ENCODE assay signal across 8 cellular contexts in genomic region chr18:10559566-10560456, GRCh38. TPM values are rescaled to one million over a fixed set of nuclear protein-coding genes. Genes with fewer than 3 reads are reported as not detected.
DNase-seq lines count a peak whose midpoint lies in the region; ATAC-seq and TF ChIP-seq lines count a peak whose summit lies in the region.

No MANE protein-coding gene starts in this region.

- H3K9me3 ChIP-seq in right atrium auricular region, result no peaks in the 10 kb centered on the region
- H3K9me3 ChIP-seq in MM.1S (replicated peaks; ENCODE audit: insufficient read depth, low read length), result no peaks in the 10 kb centered on the region

- H2AFZ ChIP-seq in MM.1S (ENCODE audit: low read length), result no peak overlapping the region

- no peaks in the 10 kb centered on the region for H3K79me2 ChIP-seq in MM.1S (ENCODE audit: low read length)

- H3K4me3 ChIP-seq in GM06990 (replicated peaks; ENCODE audit: low read depth, low read length) (peak overlapping the region; percentile 38), H7 (ENCODE audit: insufficient read depth, low read depth, low read length) (peak overlapping the region; percentile 19), right atrium auricular region (peak overlapping the region; percentile 7 to 19), MM.1S (ENCODE audit: low read length) (no peak overlapping the region)

- DNase-seq in GM06990 (ENCODE audit: extremely low read depth, insufficient read length), result peak; percentile 56
- peak; percentile 61 for DNase-seq in H7
- DNase-seq in right atrium auricular region (ENCODE audit: low spot score), result no peak
- no peak for DNase-seq in stimulated activated effector memory CD8-positive, alpha-beta T cell treated with anti-CD3 and anti-CD28 coated beads, Interleukin-12 subunit alpha, Interleukin-12 subunit beta, amount 100 ng/mL, for 72 hours (ENCODE audit: low spot score in 2 of 2)
- no peak for DNase-seq in COLO829 (ENCODE audit: low spot score)
- DNase-seq in MM.1S, result no peak
- DNase-seq in stimulated activated CD4-positive, alpha-beta T cell treated with anti-CD3 and anti-CD28 coated beads, Interleukin-1b, Interleukin-23, amount 100 ng/mL, for 48 hours, result no peak

- no peak overlapping the region for H3K9ac ChIP-seq in MM.1S (ENCODE audit: low read length)

- peaks cover 6% of the 10 kb centered on the region for H3K36me3 ChIP-seq in GM06990 (ENCODE audit: control insufficient read depth, insufficient read depth, low read length)
- no peaks in the 10 kb centered on the region; the same call in 1 of the 2 replicates for H3K36me3 ChIP-seq in H7 (replicated peaks; ENCODE audit: control insufficient read depth, insufficient read depth, low read length)
- H3K36me3 ChIP-seq in right atrium auricular region, result peaks cover 23% of the 10 kb centered on the region
- H3K36me3 ChIP-seq in MM.1S (replicated peaks; ENCODE audit: insufficient read depth, low read length), result no peaks in the 10 kb centered on the region

- H3K4me1 Mint-ChIP-seq in stimulated activated effector memory CD8-positive, alpha-beta T cell treated with anti-CD3 and anti-CD28 coated beads, Interleukin-12 subunit alpha, Interleukin-12 subunit beta, amount 100 ng/mL, for 72 hours, result peaks cover 18% of the 10 kb centered on the region

- no peaks in the 10 kb centered on the region for H3K9me2 ChIP-seq in MM.1S (replicated peaks; ENCODE audit: insufficient read depth, low read length)

- H3K4me1 ChIP-seq in right atrium auricular region, result peaks cover 0 to 16% of the 10 kb centered on the region in 2 donors
- peaks cover 16% of the 10 kb centered on the region for H3K4me1 ChIP-seq in MM.1S (ENCODE audit: low read length)

- no peaks in the 10 kb centered on the region for H3K27me3 ChIP-seq in GM06990 (replicated peaks; ENCODE audit: control insufficient read depth, insufficient read depth, low read length)
- no peaks in the 10 kb centered on the region for H3K27me3 ChIP-seq in H7 (ENCODE audit: control insufficient read depth, insufficient read depth, low read length)
- H3K27me3 ChIP-seq in right atrium auricular region, result no peaks in the 10 kb centered on the region
- no peaks in the 10 kb centered on the region for H3K27me3 ChIP-seq in MM.1S (replicated peaks; ENCODE audit: insufficient read depth, low read length)

- H3K4me2 ChIP-seq in MM.1S (ENCODE audit: low read depth, low read length), result no peak overlapping the region

- peak overlapping the region; percentile 64 for H3K27ac Mint-ChIP-seq in stimulated activated effector memory CD8-positive, alpha-beta T cell treated with anti-CD3 and anti-CD28 coated beads, Interleukin-12 subunit alpha, Interleukin-12 subunit beta, amount 100 ng/mL, for 72 hours

- peaks cover 7% of the 10 kb centered on the region; the same call in 1 of the 2 replicates for H3F3A ChIP-seq in MM.1S (ENCODE audit: insufficient read depth, low read length)

- TF ChIP-seq CTCF in GM06990 (IDR thresholded peaks at IDR 0.05; ENCODE audit: insufficient read depth, low read length, poor library complexity, severe bottlenecking) (peak; percentile 8), right atrium auricular region (IDR thresholded peaks at IDR 0.05) (no peak), MM.1S (IDR thresholded peaks at IDR 0.05; ENCODE audit: low read length) (no peak)

- peak; percentile 59 for ATAC-seq in SK-N-SH treated with all-trans-retinoic acid at 6 μM for 48 hours
- peak; percentile 50 for ATAC-seq in stimulated activated effector memory CD8-positive, alpha-beta T cell treated with anti-CD3 and anti-CD28 coated beads, Interleukin-12 subunit alpha, Interleukin-12 subunit beta, amount 100 ng/mL, for 72 hours

- peaks cover 19% of the 10 kb centered on the region for H3K36me3 Mint-ChIP-seq in stimulated activated effector memory CD8-positive, alpha-beta T cell treated with anti-CD3 and anti-CD28 coated beads, Interleukin-12 subunit alpha, Interleukin-12 subunit beta, amount 100 ng/mL, for 72 hours

- H3K27ac ChIP-seq in right atrium auricular region (peak overlapping the region in 1 of 2 donors; percentile 46), MM.1S (ENCODE audit: low read length) (no peak overlapping the region)

- H3K9me3 Mint-ChIP-seq in stimulated activated effector memory CD8-positive, alpha-beta T cell treated with anti-CD3 and anti-CD28 coated beads, Interleukin-12 subunit alpha, Interleukin-12 subunit beta, amount 100 ng/mL, for 72 hours, result no peaks in the 10 kb centered on the region

- H4K20me1 ChIP-seq in MM.1S (ENCODE audit: insufficient read depth, low read length), result no peaks in the 10 kb centered on the region

- peak overlapping the region; percentile 42 for H3K4me3 Mint-ChIP-seq in stimulated activated effector memory CD8-positive, alpha-beta T cell treated with anti-CD3 and anti-CD28 coated beads, Interleukin-12 subunit alpha, Interleukin-12 subunit beta, amount 100 ng/mL, for 72 hours

TF ChIP-seq in SK-N-SH treated with all-trans-retinoic acid at 6 μM for 48 hours, 23 proteins besides CTCF, POLR2A, EP300 and RAD21:
- TF ChIP-seq ISL1 (CRISPR knock-in tag; IDR thresholded peaks at IDR 0.05) (no peak), TCF4 (CRISPR knock-in tag; IDR thresholded peaks at IDR 0.05; ENCODE audit: borderline replicate concordance) (no peak), SNAI2 (CRISPR knock-in tag; IDR thresholded peaks at IDR 0.05) (no peak), BACH2 (CRISPR knock-in tag; IDR thresholded peaks at IDR 0.05; ENCODE audit: borderline replicate concordance) (no peak), CSDC2 (CRISPR knock-in tag; IDR thresholded peaks at IDR 0.05) (no peak), ZFP3 (CRISPR knock-in tag; IDR thresholded peaks at IDR 0.05) (no peak), ZFP30 (CRISPR knock-in tag; IDR thresholded peaks at IDR 0.05) (no peak), TOX (CRISPR knock-in tag; IDR thresholded peaks at IDR 0.05; ENCODE audit: borderline replicate concordance) (no peak), GLIS3 (CRISPR knock-in tag; IDR thresholded peaks at IDR 0.05) (no peak), ZNF565 (CRISPR knock-in tag; conservative IDR thresholded peaks at IDR 0.05; ENCODE audit: low read depth) (no peak), OSR1 (CRISPR knock-in tag; IDR thresholded peaks at IDR 0.05) (no peak), PPARA (CRISPR knock-in tag; IDR thresholded peaks at IDR 0.05; ENCODE audit: borderline replicate concordance) (no peak), TSHZ2 (CRISPR knock-in tag; IDR thresholded peaks at IDR 0.05) (no peak)
- TF ChIP-seq, protein P1, sequence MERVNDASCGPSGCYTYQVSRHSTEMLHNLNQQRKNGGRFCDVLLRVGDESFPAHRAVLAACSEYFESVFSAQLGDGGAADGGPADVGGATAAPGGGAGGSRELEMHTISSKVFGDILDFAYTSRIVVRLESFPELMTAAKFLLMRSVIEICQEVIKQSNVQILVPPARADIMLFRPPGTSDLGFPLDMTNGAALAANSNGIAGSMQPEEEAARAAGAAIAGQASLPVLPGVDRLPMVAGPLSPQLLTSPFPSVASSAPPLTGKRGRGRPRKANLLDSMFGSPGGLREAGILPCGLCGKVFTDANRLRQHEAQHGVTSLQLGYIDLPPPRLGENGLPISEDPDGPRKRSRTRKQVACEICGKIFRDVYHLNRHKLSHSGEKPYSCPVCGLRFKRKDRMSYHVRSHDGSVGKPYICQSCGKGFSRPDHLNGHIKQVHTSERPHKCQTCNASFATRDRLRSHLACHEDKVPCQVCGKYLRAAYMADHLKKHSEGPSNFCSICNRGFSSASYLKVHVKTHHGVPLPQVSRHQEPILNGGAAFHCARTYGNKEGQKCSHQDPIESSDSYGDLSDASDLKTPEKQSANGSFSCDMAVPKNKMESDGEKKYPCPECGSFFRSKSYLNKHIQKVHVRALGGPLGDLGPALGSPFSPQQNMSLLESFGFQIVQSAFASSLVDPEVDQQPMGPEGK (CRISPR knock-in tag; IDR thresholded peaks at IDR 0.05; ENCODE audit: borderline replicate concordance), result no peak
- TF ChIP-seq, protein P2, sequence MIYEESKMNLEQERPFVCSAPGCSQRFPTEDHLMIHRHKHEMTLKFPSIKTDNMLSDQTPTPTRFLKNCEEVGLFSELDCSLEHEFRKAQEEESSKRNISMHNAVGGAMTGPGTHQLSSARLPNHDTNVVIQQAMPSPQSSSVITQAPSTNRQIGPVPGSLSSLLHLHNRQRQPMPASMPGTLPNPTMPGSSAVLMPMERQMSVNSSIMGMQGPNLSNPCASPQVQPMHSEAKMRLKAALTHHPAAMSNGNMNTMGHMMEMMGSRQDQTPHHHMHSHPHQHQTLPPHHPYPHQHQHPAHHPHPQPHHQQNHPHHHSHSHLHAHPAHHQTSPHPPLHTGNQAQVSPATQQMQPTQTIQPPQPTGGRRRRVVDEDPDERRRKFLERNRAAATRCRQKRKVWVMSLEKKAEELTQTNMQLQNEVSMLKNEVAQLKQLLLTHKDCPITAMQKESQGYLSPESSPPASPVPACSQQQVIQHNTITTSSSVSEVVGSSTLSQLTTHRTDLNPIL (CRISPR knock-in tag; IDR thresholded peaks at IDR 0.05; ENCODE audit: low read depth), result no peak

RNA-seq across cellular contexts. Expression of gene NAPG, which starts 34.0 kb away (rescaled TPM):
- total RNA-seq in H7 (2014; rRNA removed; shearing (Covaris generic)), result 32.1 and 34.7 TPM in 2 replicates
- 10 to 100 TPM; 39.0 to 43.5 TPM for total RNA-seq in right atrium auricular region

Comparison
In these comparisons a context has a peak if more than half of its experiments do, and no peak if none do; other contexts are left out.
1. DNase-seq: peak in GM06990 (single experiment) and H7 (single experiment); none in right atrium auricular region (single experiment), stimulated activated effector memory CD8-positive, alpha-beta T cell treated with anti-CD3 and anti-CD28 coated beads, Interleukin-12 subunit alpha, Interleukin-12 subunit beta, amount 100 ng/mL, for 72 hours (0 of 2), COLO829 (single experiment), MM.1S (single experiment) and stimulated activated CD4-positive, alpha-beta T cell treated with anti-CD3 and anti-CD28 coated beads, Interleukin-1b, Interleukin-23, amount 100 ng/mL, for 48 hours (single experiment).